ENCODE assay signal across 1 cellular context in the genomic region with DNA sequence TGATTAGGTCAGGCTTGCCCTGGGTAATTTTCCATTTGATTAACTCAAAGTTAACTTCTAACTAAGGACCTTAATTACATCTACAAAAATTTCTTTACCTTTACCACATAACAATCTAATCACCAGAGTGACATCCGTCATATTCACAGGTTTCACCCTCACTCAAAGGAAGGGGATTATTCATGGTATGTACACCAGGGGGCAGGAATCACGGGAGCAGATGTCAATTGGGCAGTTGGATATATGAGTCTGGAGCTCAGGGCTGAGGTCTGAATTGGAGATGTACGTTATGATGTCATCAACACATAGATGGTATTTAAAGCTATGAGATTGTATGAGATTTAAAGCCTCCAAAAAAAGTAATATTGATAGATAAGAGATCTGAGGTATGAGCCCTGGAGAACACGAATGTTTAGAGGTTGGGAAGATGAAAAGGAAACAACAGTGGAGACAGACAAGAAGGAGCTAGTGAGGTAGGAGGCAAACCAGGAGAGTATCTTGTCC.
TF ChIP-seq lines count a peak whose summit lies in the region.

No MANE protein-coding gene starts in this region.

TF ChIP-seq in GM23338, 12 proteins besides CTCF, POLR2A, EP300 and RAD21 (continued from another document):
- TF ChIP-seq, protein P1, sequence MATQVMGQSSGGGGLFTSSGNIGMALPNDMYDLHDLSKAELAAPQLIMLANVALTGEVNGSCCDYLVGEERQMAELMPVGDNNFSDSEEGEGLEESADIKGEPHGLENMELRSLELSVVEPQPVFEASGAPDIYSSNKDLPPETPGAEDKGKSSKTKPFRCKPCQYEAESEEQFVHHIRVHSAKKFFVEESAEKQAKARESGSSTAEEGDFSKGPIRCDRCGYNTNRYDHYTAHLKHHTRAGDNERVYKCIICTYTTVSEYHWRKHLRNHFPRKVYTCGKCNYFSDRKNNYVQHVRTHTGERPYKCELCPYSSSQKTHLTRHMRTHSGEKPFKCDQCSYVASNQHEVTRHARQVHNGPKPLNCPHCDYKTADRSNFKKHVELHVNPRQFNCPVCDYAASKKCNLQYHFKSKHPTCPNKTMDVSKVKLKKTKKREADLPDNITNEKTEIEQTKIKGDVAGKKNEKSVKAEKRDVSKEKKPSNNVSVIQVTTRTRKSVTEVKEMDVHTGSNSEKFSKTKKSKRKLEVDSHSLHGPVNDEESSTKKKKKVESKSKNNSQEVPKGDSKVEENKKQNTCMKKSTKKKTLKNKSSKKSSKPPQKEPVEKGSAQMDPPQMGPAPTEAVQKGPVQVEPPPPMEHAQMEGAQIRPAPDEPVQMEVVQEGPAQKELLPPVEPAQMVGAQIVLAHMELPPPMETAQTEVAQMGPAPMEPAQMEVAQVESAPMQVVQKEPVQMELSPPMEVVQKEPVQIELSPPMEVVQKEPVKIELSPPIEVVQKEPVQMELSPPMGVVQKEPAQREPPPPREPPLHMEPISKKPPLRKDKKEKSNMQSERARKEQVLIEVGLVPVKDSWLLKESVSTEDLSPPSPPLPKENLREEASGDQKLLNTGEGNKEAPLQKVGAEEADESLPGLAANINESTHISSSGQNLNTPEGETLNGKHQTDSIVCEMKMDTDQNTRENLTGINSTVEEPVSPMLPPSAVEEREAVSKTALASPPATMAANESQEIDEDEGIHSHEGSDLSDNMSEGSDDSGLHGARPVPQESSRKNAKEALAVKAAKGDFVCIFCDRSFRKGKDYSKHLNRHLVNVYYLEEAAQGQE (IDR thresholded peaks at IDR 0.05; ENCODE audit: unreplicated experiment) = no peak
- TF ChIP-seq CREB1 (CRISPR knock-in tag; IDR thresholded peaks at IDR 0.05; ENCODE audit: low read depth) = no peak
- no peak for TF ChIP-seq EZH2phosphoT487 (IDR thresholded peaks at IDR 0.05; ENCODE audit: unreplicated experiment)
- TF ChIP-seq, protein P2, sequence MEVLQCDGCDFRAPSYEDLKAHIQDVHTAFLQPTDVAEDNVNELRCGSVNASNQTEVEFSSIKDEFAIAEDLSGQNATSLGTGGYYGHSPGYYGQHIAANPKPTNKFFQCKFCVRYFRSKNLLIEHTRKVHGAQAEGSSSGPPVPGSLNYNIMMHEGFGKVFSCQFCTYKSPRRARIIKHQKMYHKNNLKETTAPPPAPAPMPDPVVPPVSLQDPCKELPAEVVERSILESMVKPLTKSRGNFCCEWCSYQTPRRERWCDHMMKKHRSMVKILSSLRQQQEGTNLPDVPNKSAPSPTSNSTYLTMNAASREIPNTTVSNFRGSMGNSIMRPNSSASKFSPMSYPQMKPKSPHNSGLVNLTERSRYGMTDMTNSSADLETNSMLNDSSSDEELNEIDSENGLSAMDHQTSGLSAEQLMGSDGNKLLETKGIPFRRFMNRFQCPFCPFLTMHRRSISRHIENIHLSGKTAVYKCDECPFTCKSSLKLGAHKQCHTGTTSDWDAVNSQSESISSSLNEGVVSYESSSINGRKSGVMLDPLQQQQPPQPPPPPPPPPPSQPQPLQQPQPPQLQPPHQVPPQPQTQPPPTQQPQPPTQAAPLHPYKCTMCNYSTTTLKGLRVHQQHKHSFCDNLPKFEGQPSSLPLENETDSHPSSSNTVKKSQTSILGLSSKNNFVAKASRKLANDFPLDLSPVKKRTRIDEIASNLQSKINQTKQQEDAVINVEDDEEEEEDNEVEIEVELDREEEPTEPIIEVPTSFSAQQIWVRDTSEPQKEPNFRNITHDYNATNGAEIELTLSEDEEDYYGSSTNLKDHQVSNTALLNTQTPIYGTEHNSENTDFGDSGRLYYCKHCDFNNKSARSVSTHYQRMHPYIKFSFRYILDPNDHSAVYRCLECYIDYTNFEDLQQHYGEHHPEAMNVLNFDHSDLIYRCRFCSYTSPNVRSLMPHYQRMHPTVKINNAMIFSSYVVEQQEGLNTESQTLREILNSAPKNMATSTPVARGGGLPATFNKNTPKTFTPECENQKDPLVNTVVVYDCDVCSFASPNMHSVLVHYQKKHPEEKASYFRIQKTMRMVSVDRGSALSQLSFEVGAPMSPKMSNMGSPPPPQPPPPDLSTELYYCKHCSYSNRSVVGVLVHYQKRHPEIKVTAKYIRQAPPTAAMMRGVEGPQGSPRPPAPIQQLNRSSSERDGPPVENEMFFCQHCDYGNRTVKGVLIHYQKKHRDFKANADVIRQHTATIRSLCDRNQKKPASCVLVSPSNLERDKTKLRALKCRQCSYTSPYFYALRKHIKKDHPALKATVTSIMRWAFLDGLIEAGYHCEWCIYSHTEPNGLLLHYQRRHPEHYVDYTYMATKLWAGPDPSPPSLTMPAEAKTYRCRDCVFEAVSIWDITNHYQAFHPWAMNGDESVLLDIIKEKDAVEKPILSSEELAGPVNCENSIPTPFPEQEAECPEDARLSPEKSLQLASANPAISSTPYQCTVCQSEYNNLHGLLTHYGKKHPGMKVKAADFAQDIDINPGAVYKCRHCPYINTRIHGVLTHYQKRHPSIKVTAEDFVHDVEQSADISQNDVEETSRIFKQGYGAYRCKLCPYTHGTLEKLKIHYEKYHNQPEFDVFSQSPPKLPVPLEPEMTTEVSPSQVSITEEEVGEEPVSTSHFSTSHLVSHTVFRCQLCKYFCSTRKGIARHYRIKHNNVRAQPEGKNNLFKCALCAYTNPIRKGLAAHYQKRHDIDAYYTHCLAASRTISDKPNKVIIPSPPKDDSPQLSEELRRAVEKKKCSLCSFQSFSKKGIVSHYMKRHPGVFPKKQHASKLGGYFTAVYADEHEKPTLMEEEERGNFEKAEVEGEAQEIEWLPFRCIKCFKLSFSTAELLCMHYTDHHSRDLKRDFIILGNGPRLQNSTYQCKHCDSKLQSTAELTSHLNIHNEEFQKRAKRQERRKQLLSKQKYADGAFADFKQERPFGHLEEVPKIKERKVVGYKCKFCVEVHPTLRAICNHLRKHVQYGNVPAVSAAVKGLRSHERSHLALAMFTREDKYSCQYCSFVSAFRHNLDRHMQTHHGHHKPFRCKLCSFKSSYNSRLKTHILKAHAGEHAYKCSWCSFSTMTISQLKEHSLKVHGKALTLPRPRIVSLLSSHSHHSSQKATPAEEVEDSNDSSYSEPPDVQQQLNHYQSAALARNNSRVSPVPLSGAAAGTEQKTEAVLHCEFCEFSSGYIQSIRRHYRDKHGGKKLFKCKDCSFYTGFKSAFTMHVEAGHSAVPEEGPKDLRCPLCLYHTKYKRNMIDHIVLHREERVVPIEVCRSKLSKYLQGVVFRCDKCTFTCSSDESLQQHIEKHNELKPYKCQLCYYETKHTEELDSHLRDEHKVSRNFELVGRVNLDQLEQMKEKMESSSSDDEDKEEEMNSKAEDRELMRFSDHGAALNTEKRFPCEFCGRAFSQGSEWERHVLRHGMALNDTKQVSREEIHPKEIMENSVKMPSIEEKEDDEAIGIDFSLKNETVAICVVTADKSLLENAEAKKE (CRISPR knock-in tag; IDR thresholded peaks at IDR 0.05) = no peak
- TF ChIP-seq ZNF331 (CRISPR knock-in tag; IDR thresholded peaks at IDR 0.05; ENCODE audit: low read depth) = no peak
- TF ChIP-seq STAT1 (IDR thresholded peaks at IDR 0.05; ENCODE audit: unreplicated experiment) = no peak
